8 cellular contexts compared by ENCODE assay signal in the genomic region with DNA sequence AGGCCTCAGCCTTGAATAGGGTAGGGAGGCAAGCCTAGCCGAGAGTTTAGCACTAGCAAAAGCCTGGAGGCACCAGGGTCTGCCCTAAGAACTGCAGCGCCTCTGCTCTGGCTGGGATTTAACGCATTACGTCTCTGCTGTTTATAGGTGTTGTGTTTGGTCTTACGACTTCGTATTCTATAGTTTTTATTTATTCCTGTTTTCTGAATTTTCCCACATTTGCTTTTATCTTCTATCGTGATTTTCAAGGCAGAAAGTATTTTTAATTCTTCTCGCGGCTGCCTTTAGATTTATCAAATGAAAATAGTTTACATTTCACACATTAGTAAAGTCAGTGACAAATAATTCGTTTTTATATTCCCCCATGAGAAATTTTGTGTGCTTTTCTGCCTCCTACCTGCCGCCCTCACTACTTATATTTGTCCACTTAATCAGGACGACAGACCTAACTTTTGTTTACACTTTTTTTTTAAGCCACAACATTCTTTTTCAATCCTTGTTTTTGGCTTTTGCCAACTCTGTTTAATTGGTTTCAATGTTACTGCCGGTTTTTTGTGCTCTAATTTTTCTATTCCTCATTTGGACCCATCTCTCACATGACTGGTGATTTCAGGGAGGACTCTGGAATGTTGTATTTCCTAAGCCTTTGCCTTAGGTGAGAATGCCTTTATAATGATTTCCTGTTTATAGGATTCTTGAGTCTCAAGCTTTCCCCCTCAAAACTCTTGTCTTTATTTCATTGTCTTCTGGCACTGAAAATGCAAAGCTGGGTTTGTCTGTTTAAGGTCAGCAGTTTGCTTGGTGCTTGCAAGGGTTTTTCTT. TPM values are rescaled to one million over a fixed set of nuclear protein-coding genes. Genes with fewer than 3 reads are reported as not detected.
A peak's percentile ranks its signal among the peaks of the same experiment; 100 is the strongest.
DNase-seq lines count a peak whose midpoint lies in the region; ATAC-seq and TF ChIP-seq lines count a peak whose summit lies in the region.

No MANE protein-coding gene starts in this region.

- no peaks in the 10 kb centered on the region for H3K27me3 ChIP-seq in skeletal muscle satellite cell (ENCODE audit: control insufficient read depth, insufficient read depth, low read length)

- H3K4me1 Mint-ChIP-seq in T-helper 17 cell, result peaks cover 20% of the 10 kb centered on the region

- peaks cover 22% of the 10 kb centered on the region for H3K27me3 Mint-ChIP-seq in T-helper 17 cell

- no peaks in the 10 kb centered on the region for H3K36me3 Mint-ChIP-seq in T-helper 17 cell (ENCODE audit: low read depth)

- peak overlapping the region; percentile 90 for H3K4me3 Mint-ChIP-seq in T-helper 17 cell

- no peak for ATAC-seq in T-helper 17 cell
- no peak for ATAC-seq in activated CD4-positive, CD25-positive, alpha-beta regulatory T cell treated with anti-CD3 and anti-CD28 coated beads, Interleukin-2, amount 50 U/mL, for 24 hours

- H3K27ac Mint-ChIP-seq in T-helper 17 cell, result no peak overlapping the region

- DNase-seq in SIG-M5 treated with dmso at 0.1 percent for 504 hours (lab: John Stamatoyannopoulos, UW; ENCODE audit: unreplicated experiment) (peak; percentile 12), SIG-M5 (lab: John Stamatoyannopoulos, UW) (no peak), T-helper 17 cell (no peak), foreskin fibroblast (peak in 1 of 2 donors; percentile 22), mesenteric fat pad (ENCODE audit: low spot score) (no peak), LoVo (ENCODE audit: low spot score) (no peak)

- H3K36me3 ChIP-seq in skeletal muscle satellite cell (ENCODE audit: insufficient read depth, low read length), result no peaks in the 10 kb centered on the region

- no peak for TF ChIP-seq CTCF in foreskin fibroblast (IDR thresholded peaks at IDR 0.05; ENCODE audit: low read depth, low read length)

- H3K9ac ChIP-seq in skeletal muscle satellite cell (ENCODE audit: low read depth, low read length), result peak overlapping the region; percentile 86

- H3K4me3 ChIP-seq in foreskin fibroblast (ENCODE audit: low read depth in 1 of 2, low read length in 2 of 2) (peak overlapping the region; percentile 88 to 89), skeletal muscle satellite cell (ENCODE audit: low read length) (peak overlapping the region; percentile 84)

- peaks cover 13% of the 10 kb centered on the region for H3K4me1 ChIP-seq in skeletal muscle satellite cell (ENCODE audit: control insufficient read depth, insufficient read depth, low read length)

- peak overlapping the region; percentile 100 for H3K4me2 ChIP-seq in skeletal muscle satellite cell (ENCODE audit: low read length)

- H3K9me3 ChIP-seq in T-helper 17 cell (ENCODE audit: control insufficient read depth, low read length, poor library complexity, severe bottlenecking) (no peaks in the 10 kb centered on the region), skeletal muscle satellite cell (replicated peaks; ENCODE audit: low read length) (no peaks in the 10 kb centered on the region)

RNA-seq across cellular contexts. Expression of a gene that starts 1.3 kb away (rescaled TPM):
- total RNA-seq in T-helper 17 cell (10 to 100 TPM; 15.7 to 19.1 TPM), mesenteric fat pad (6.2 TPM)
- 2.4 and 4.1 TPM in 2 replicates for total RNA-seq in skeletal muscle satellite cell (2012; rRNA removed)

RNA-seq across cellular contexts. Expression of a gene that starts 15.0 kb away (rescaled TPM):
- total RNA-seq in T-helper 17 cell, result 10 to 100 TPM; 21.0 to 34.2 TPM
- total RNA-seq in skeletal muscle satellite cell (2012; rRNA removed), result 10.6 and 12.0 TPM in 2 replicates
- total RNA-seq in mesenteric fat pad, result 15.4 TPM

RNA-seq across cellular contexts. Expression of a gene that starts 15.0 kb away (rescaled TPM):
- total RNA-seq in T-helper 17 cell, result 1 to 10 TPM; 7.0 to 8.2 TPM
- 2.2 and 2.3 TPM in 2 replicates for total RNA-seq in skeletal muscle satellite cell (2012; rRNA removed)
- 3.7 TPM for total RNA-seq in mesenteric fat pad

RNA-seq across cellular contexts. Expression of a gene that starts 29.8 kb away (rescaled TPM):
- 10 to 100 TPM; 43.7 to 45.6 TPM for total RNA-seq in T-helper 17 cell
- 17.0 and 29.4 TPM in 2 replicates for total RNA-seq in skeletal muscle satellite cell (2012; rRNA removed)
- total RNA-seq in mesenteric fat pad, result 59.3 TPM

RNA-seq across cellular contexts. Expression of a gene that starts 34.6 kb away (rescaled TPM):
- total RNA-seq in T-helper 17 cell, result 10 to 100 TPM; 39.5 to 41.4 TPM
- 32.3 and 38.0 TPM in 2 replicates for total RNA-seq in skeletal muscle satellite cell (2012; rRNA removed)
- 38.0 TPM for total RNA-seq in mesenteric fat pad
